ENCODE assay signal across 25 cellular contexts in the genomic region with DNA sequence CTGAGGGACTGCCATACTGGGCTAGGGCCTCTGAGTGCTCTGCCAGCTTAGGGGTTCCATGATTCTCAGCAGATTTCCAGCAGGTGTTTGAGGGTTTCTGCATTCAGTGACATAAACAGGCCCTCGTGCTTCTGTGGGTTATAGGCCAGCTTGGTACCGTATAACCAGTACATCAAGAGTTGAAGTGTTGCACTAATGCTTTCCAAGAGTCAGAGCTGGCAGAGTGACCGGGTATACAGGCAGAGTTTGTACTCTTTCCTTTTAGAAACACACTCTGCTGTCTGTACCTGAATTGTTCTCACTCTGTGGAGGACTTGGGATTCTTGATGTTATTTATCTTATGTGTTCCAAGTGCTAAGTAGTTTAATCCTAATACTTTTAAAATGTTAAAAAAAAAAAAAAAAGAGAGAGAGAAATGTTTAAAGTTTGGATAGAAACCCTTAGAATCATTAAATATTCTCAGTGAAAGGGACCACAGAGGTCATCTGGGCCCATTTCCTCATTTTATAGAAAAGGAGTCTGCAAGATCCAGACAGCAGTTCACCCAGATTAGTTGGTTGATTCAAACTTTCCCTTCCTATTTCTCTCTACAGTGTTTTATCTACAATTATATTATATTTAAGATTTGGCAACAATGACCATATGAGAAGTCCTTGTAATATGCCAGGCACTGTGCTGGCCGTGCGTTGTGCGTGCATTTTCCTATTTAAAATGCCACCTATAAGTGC.
"Had no signal": no experiment of that assay in that cellular context is flagged by ENCODE, and none has a peak within 500 bp of the region (broad histone marks: within the 10 kb centered on the region; RNA-seq: fewer than 3 reads in every experiment).

No MANE protein-coding gene starts in this region.

- H3K36me3 ChIP-seq: esophagus squamous epithelium, gastroesophageal sphincter, lower lobe of right lung, stomach, suprapubic skin, tibial nerve had no signal

- H3K27me3 ChIP-seq: esophagus squamous epithelium, gastroesophageal sphincter, stomach, suprapubic skin, tibial nerve had no signal

- H3K4me3 ChIP-seq: coronary artery, esophagus squamous epithelium, gastroesophageal sphincter, lower lobe of right lung, stomach, suprapubic skin, tibial nerve had no signal

- H3K9me3 ChIP-seq: esophagus squamous epithelium, gastroesophageal sphincter, lower lobe of right lung, stomach, suprapubic skin, tibial nerve had no signal

- ATAC-seq: activated T-cell treated with anti-CD3 and anti-CD28 coated beads, Interleukin-2, amount 50 U/mL, for 72 hours; gastroesophageal sphincter; sciatic nerve; stimulated activated memory B cell treated with anti-CD40 and anti-IgM and Interleukin-4, amounts not matched to agents 10 μg/mL and 1 μg/mL and 100 μg/mL, for 72 hours had no signal

- H3K27ac ChIP-seq: coronary artery, esophagus squamous epithelium, lower lobe of right lung, stomach, suprapubic skin, tibial nerve had no signal

- DNase-seq: activated CD4-positive, alpha-beta T cell treated with anti-CD3 and anti-CD28 coated beads for 4 hours; activated CD4-positive, alpha-beta T cell treated with anti-CD3 and anti-CD28 coated beads, Interleukin-2, amount 50 U/mL, for 48 hours; activated CD4-positive, CD25-positive, alpha-beta regulatory T cell; activated effector memory CD4-positive, alpha-beta T cell treated with Interleukin-2 at 50 U/mL for 16 hours; activated naive CD4-positive, alpha-beta T cell treated with anti-CD3 and anti-CD28 coated beads for 36 hours; activated naive CD8-positive, alpha-beta T cell treated with anti-CD3 and anti-CD28 coated beads, Interleukin-2, amount 10 ng/mL, durations not matched to agents 7 days and 5 days; activated T-cell treated with anti-CD3 and anti-CD28 coated beads, Interleukin-2, amount 50 U/mL, for 72 hours; amniotic stem cell; cerebellar nuclear complex; esophagus squamous epithelium; head of caudate nucleus; lower lobe of right lung; naive B cell; occipital lobe; posterior cingulate gyrus; small intestine; stimulated activated CD4-positive, alpha-beta T cell treated with anti-CD3 and anti-CD28 coated beads, Interleukin-15, amount 100 ng/mL, for 24 hours; stomach; T-helper 9 cell had no signal
